Comparison of ENCODE assay signal across 7 cellular contexts in the genomic region with DNA sequence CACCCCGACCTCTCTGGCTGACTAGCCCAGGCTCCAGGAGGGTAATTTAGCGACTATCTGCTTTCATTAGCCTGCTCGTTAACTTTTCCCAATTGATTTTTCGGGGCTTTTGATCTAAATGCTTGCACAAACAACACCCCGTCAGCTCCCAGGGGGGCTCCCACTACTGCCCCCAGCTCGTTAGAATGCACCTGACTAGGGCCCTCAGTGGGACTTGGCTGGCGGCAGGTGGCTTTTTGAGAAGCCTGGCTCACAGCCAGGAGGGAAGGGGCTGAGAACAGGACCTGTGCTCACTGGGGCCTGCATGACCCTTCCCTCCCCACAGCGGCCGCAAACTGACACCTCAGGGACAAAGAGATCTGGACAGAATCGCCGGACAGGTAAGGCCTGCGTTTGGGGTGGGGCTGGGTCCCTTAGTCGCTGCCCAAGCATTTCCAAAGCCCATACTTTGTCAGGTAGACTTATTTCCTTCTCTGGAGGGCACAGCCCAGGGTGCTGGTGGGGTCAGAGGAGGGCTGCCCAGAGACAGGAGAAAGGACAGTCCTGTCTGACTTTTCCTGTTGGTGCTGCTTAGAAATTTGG. TPM values are rescaled to one million over a fixed set of nuclear protein-coding genes. Genes with fewer than 3 reads are reported as not detected.
DNase-seq lines count a peak whose midpoint lies in the region; ATAC-seq and TF ChIP-seq lines count a peak whose summit lies in the region.
"Had no signal": no experiment of that assay in that cellular context is flagged by ENCODE, and none has a peak within 500 bp of the region (broad histone marks: within the 10 kb centered on the region; RNA-seq: fewer than 3 reads in every experiment).

No MANE protein-coding gene starts in this region.

- no peaks in the 10 kb centered on the region for H3K27me3 Mint-ChIP-seq in T-helper 2 cell treated with Interferon-gamma antibody and Interleukin-4, amounts not matched to agents 5 μg/mL and 100 μg/mL, for 36 hours (ENCODE audit: low read depth)
- no peaks in the 10 kb centered on the region for H3K27me3 Mint-ChIP-seq in mesothelial cell of epicardium (ENCODE audit: low read depth)

- no peaks in the 10 kb centered on the region for H3K27me3 ChIP-seq in RWPE2 (ENCODE audit: insufficient read depth, poor library complexity, severe bottlenecking)
- H3K27me3 ChIP-seq in neutrophil: no peaks in the 10 kb centered on the region
- H3K27me3 ChIP-seq: gastrocnemius medialis had no signal

- ATAC-seq in RWPE2 (ENCODE audit: low read depth) (no peak), HG02759 (IDR thresholded peaks at IDR 0.05; ENCODE audit: unreplicated experiment) (no peak)
- ATAC-seq: gastrocnemius medialis had no signal

- H3K9me3 ChIP-seq in RWPE2 (ENCODE audit: severe bottlenecking) (no peaks in the 10 kb centered on the region), neutrophil (no peaks in the 10 kb centered on the region)
- H3K9me3 ChIP-seq: gastrocnemius medialis had no signal

- peaks cover 75% of the 10 kb centered on the region for H3K36me3 ChIP-seq in RWPE2 (ENCODE audit: low read depth)
- H3K36me3 ChIP-seq in neutrophil: peaks cover 3% of the 10 kb centered on the region

- H3K27ac ChIP-seq in RWPE2 (ENCODE audit: poor library complexity, severe bottlenecking): peak overlapping the region; percentile 12
- H3K27ac ChIP-seq in neutrophil: peak overlapping the region; percentile 56
- H3K27ac ChIP-seq: gastrocnemius medialis had no signal

- H3K9me3 Mint-ChIP-seq in T-helper 2 cell treated with Interferon-gamma antibody and Interleukin-4, amounts not matched to agents 5 μg/mL and 100 μg/mL, for 36 hours: no peaks in the 10 kb centered on the region
- no peaks in the 10 kb centered on the region for H3K9me3 Mint-ChIP-seq in mesothelial cell of epicardium

- peaks cover 65% of the 10 kb centered on the region for H3K36me3 Mint-ChIP-seq in T-helper 2 cell treated with Interferon-gamma antibody and Interleukin-4, amounts not matched to agents 5 μg/mL and 100 μg/mL, for 36 hours (ENCODE audit: low read depth)
- peaks cover 21% of the 10 kb centered on the region for H3K36me3 Mint-ChIP-seq in mesothelial cell of epicardium

- H3K4me1 ChIP-seq in RWPE2 (ENCODE audit: insufficient read depth, poor library complexity, severe bottlenecking) (no peaks in the 10 kb centered on the region), neutrophil (ENCODE audit: control insufficient read depth in 1 of 2, insufficient read depth in 1 of 2, low read depth in 1 of 2, low read length in 1 of 2) (peaks cover 49 to 54% of the 10 kb centered on the region in 2 experiments)
- H3K4me1 ChIP-seq: gastrocnemius medialis had no signal

- H3K4me1 Mint-ChIP-seq in T-helper 2 cell treated with Interferon-gamma antibody and Interleukin-4, amounts not matched to agents 5 μg/mL and 100 μg/mL, for 36 hours (ENCODE audit: low read depth): peaks cover 55% of the 10 kb centered on the region
- peaks cover 5% of the 10 kb centered on the region for H3K4me1 Mint-ChIP-seq in mesothelial cell of epicardium

- H3K27ac Mint-ChIP-seq in T-helper 2 cell treated with Interferon-gamma antibody and Interleukin-4, amounts not matched to agents 5 μg/mL and 100 μg/mL, for 36 hours: peak overlapping the region; percentile 62
- no peak overlapping the region for H3K27ac Mint-ChIP-seq in mesothelial cell of epicardium

- H3K4me3 ChIP-seq in RWPE2 (ENCODE audit: severe bottlenecking) (no peak overlapping the region), neutrophil (ENCODE audit: low read depth in 1 of 2, low read length in 1 of 2) (no peak overlapping the region)
- H3K4me3 ChIP-seq: gastrocnemius medialis had no signal

- peak overlapping the region; percentile 26 for H3K4me3 Mint-ChIP-seq in T-helper 2 cell treated with Interferon-gamma antibody and Interleukin-4, amounts not matched to agents 5 μg/mL and 100 μg/mL, for 36 hours
- no peak overlapping the region for H3K4me3 Mint-ChIP-seq in mesothelial cell of epicardium

- no peak for DNase-seq in T-helper 2 cell treated with Interferon-gamma antibody and Interleukin-4, amounts not matched to agents 5 μg/mL and 100 μg/mL, for 36 hours (ENCODE audit: low spot score)
- DNase-seq in T-helper 2 cell (no peak), RWPE2 (ENCODE audit: low spot score) (no peak), mesothelial cell of epicardium (ENCODE audit: low spot score in 2 of 2, unreplicated experiment in 2 of 2) (no peak)
- DNase-seq: gastrocnemius medialis had no signal

- TF ChIP-seq CTCF in RWPE2 (IDR thresholded peaks at IDR 0.05; ENCODE audit: poor library complexity, severe bottlenecking): no peak
- no peak for TF ChIP-seq CTCF in neutrophil (IDR thresholded peaks at IDR 0.05)
- TF ChIP-seq CTCF in mesothelial cell of epicardium (IDR thresholded peaks at IDR 0.05; ENCODE audit: unreplicated experiment): no peak

RNA-seq across cellular contexts. Expression of gene CD79A, which starts 7.6 kb away (rescaled TPM):
- 0.43 to 0.62 TPM (median 0.58 TPM) in 3 replicates for total RNA-seq in mesothelial cell of epicardium

RNA-seq across cellular contexts. Expression of gene RPS19, which starts 9.4 kb away (rescaled TPM):
- total RNA-seq in mesothelial cell of epicardium: 2,197 to 2,288 TPM (median 2,263 TPM) in 3 replicates

RNA-seq across cellular contexts. Expression of gene ARHGEF1, which starts 13.5 kb away (rescaled TPM):
- 78.8 to 83.9 TPM (median 82.4 TPM) in 3 replicates for total RNA-seq in mesothelial cell of epicardium

RNA-seq across cellular contexts. Expression of gene DMRTC2, which starts 24.6 kb away (rescaled TPM):
- not detected in 3 replicates for total RNA-seq in mesothelial cell of epicardium
- total RNA-seq: gastrocnemius medialis had no signal

RNA-seq across cellular contexts. Expression of gene LYPD4, which starts 25.0 kb away (rescaled TPM):
- total RNA-seq in mesothelial cell of epicardium: not detected in 3 replicates
- total RNA-seq: gastrocnemius medialis had no signal
